ENCODE assay signal across 11 cellular contexts in genomic region chr2:37586663-37587409, GRCh38.
DNase-seq lines count a peak whose midpoint lies in the region; ATAC-seq and TF ChIP-seq lines count a peak whose summit lies in the region.
"Had no signal": no experiment of that assay in that cellular context is flagged by ENCODE, and none has a peak within 500 bp of the region (broad histone marks: within the 10 kb centered on the region; RNA-seq: fewer than 3 reads in every experiment).

No MANE protein-coding gene starts in this region.

- no peaks in the 10 kb centered on the region for H3K9me3 ChIP-seq in lower lobe of right lung
- H3K9me3 ChIP-seq in upper lobe of left lung, result no peaks in the 10 kb centered on the region
- H3K9me3 ChIP-seq: right lobe of liver had no signal

- TF ChIP-seq CTCF in lower lobe of right lung (IDR thresholded peaks at IDR 0.05), result no peak
- TF ChIP-seq CTCF in upper lobe of left lung (IDR thresholded peaks at IDR 0.05), result no peak

- peak overlapping the region; percentile 48 for H3K4me3 Mint-ChIP-seq in activated T-cell treated with anti-CD3 and anti-CD28 coated beads, Interleukin-2, amount 50 U/mL, for 4 hours
- H3K4me3 Mint-ChIP-seq in activated naive CD8-positive, alpha-beta T cell, result peak overlapping the region; percentile 56

- H3K27ac ChIP-seq in lower lobe of right lung (peak overlapping the region; percentile 56), upper lobe of left lung (peak overlapping the region in 3 of 4 donors; percentile 35 to 66 (median 45))
- H3K27ac ChIP-seq: right lobe of liver had no signal

- no peak for TF ChIP-seq POLR2A in upper lobe of left lung (IDR thresholded peaks at IDR 0.05)

- peak overlapping the region; percentile 75 for H3K27ac Mint-ChIP-seq in activated naive CD8-positive, alpha-beta T cell

- ATAC-seq in activated T-cell treated with anti-CD3 and anti-CD28 coated beads, Interleukin-2, amount 50 U/mL, for 4 hours, result peak in 1 of 2 donors; percentile 0
- ATAC-seq in lower lobe of right lung, result no peak
- no peak for ATAC-seq in upper lobe of left lung (ENCODE audit: low FRiP score in 2 of 2)

- H3K27me3 ChIP-seq in lower lobe of right lung (ENCODE audit: low read depth) (no peaks in the 10 kb centered on the region), upper lobe of left lung (no peaks in the 10 kb centered on the region)
- H3K27me3 ChIP-seq: right lobe of liver had no signal

- 65 to 77% methylated on average over 3 of the region's 3 CpGs for WGBS in upper lobe of left lung, 2 donors

- TF ChIP-seq EP300 in upper lobe of left lung (IDR thresholded peaks at IDR 0.05), result no peak

- H3K36me3 Mint-ChIP-seq in activated T-cell treated with anti-CD3 and anti-CD28 coated beads, Interleukin-2, amount 50 U/mL, for 4 hours (ENCODE audit: insufficient read depth), result no peaks in the 10 kb centered on the region
- no peaks in the 10 kb centered on the region for H3K36me3 Mint-ChIP-seq in activated naive CD8-positive, alpha-beta T cell

- H3K9me3 Mint-ChIP-seq in activated T-cell treated with anti-CD3 and anti-CD28 coated beads, Interleukin-2, amount 50 U/mL, for 4 hours, result no peaks in the 10 kb centered on the region
- no peaks in the 10 kb centered on the region for H3K9me3 Mint-ChIP-seq in activated naive CD8-positive, alpha-beta T cell (ENCODE audit: low read depth)

- intact Hi-C loops in lower lobe of right lung (cut with DNase I), result no loop called here

- H3K36me3 ChIP-seq in lower lobe of right lung (no peaks in the 10 kb centered on the region), upper lobe of left lung (no peaks in the 10 kb centered on the region)
- H3K36me3 ChIP-seq: right lobe of liver had no signal

- DNase-seq in activated T-cell treated with anti-CD3 and anti-CD28 coated beads, Interleukin-2, amount 50 U/mL, for 4 hours, result no peak
- DNase-seq in activated T-cell treated with anti-CD3 and anti-CD28 coated beads, Interleukin-2, amount 50 U/mL, for 48 hours, result no peak
- no peak for DNase-seq in lower lobe of right lung
- no peak for DNase-seq in upper lobe of left lung
- no peak for DNase-seq in amniotic stem cell (lab: John Stamatoyannopoulos, UW)
- DNase-seq in activated gamma-delta T cell (lab: John Stamatoyannopoulos, UW), result no peak
- DNase-seq in HCEC 1CT, result no peak
- DNase-seq: cortex of kidney, NCI-H2227 treated with DMSO at 0.1 percent for 48 hours, right lobe of liver had no signal

- peaks cover 70% of the 10 kb centered on the region for H3K4me1 ChIP-seq in lower lobe of right lung
- peaks cover 28 to 52% (median 47%) of the 10 kb centered on the region in 4 donors for H3K4me1 ChIP-seq in upper lobe of left lung

- peaks cover 89% of the 10 kb centered on the region for H3K4me1 Mint-ChIP-seq in activated T-cell treated with anti-CD3 and anti-CD28 coated beads, Interleukin-2, amount 50 U/mL, for 4 hours (ENCODE audit: low read depth)
- H3K4me1 Mint-ChIP-seq in activated naive CD8-positive, alpha-beta T cell (ENCODE audit: low read depth), result peaks cover 90% of the 10 kb centered on the region

- no peak overlapping the region for H3K4me3 ChIP-seq in lower lobe of right lung
- H3K4me3 ChIP-seq in upper lobe of left lung, result no peak overlapping the region
- H3K4me3 ChIP-seq: right lobe of liver had no signal

- H3K27me3 Mint-ChIP-seq in activated T-cell treated with anti-CD3 and anti-CD28 coated beads, Interleukin-2, amount 50 U/mL, for 4 hours (ENCODE audit: low read depth), result no peaks in the 10 kb centered on the region
- H3K27me3 Mint-ChIP-seq in activated naive CD8-positive, alpha-beta T cell, result no peaks in the 10 kb centered on the region
